In genomic region chr16:2039286-2040030, GRCh38 we compare ENCODE assay signal across 1 cellular context.
A peak's percentile ranks its signal among the peaks of the same experiment; 100 is the strongest.
TF ChIP-seq lines count a peak whose summit lies in the region.

No MANE protein-coding gene starts in this region.

TF ChIP-seq in HepG2, 621 proteins besides CTCF, POLR2A, EP300 and RAD21 (continued from another document and continues in another):
- TF ChIP-seq, protein P1, sequence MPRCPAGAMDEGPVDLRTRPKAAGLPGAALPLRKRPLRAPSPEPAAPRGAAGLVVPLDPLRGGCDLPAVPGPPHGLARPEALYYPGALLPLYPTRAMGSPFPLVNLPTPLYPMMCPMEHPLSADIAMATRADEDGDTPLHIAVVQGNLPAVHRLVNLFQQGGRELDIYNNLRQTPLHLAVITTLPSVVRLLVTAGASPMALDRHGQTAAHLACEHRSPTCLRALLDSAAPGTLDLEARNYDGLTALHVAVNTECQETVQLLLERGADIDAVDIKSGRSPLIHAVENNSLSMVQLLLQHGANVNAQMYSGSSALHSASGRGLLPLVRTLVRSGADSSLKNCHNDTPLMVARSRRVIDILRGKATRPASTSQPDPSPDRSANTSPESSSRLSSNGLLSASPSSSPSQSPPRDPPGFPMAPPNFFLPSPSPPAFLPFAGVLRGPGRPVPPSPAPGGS (CRISPR knock-in tag; IDR thresholded peaks at IDR 0.05): no peak
- TF ChIP-seq ZSCAN31 (CRISPR knock-in tag; IDR thresholded peaks at IDR 0.05; ENCODE audit: low read depth) (peak; percentile 61), ZNF678 (CRISPR knock-in tag; IDR thresholded peaks at IDR 0.05) (no peak), ZNF7 (CRISPR knock-in tag; IDR thresholded peaks at IDR 0.05) (no peak), U2AF2 (IDR thresholded peaks at IDR 0.05; ENCODE audit: low read depth, low read length) (no peak), ZNF879 (CRISPR knock-in tag; IDR thresholded peaks at IDR 0.05) (no peak), TBX2 (CRISPR knock-in tag; IDR thresholded peaks at IDR 0.05; ENCODE audit: borderline replicate concordance) (peak; percentile 91; the same call in 1 of the 2 replicates), ZNF143 (CRISPR knock-in tag; IDR thresholded peaks at IDR 0.05) (peak; percentile 46; the same call in 1 of the 2 replicates), ZFY (CRISPR knock-in tag; IDR thresholded peaks at IDR 0.05) (peak; percentile 38; the same call in 1 of the 2 replicates), ZNF564 (CRISPR knock-in tag; IDR thresholded peaks at IDR 0.05) (no peak), NONO (IDR thresholded peaks at IDR 0.05) (no peak), NONO (CRISPR knock-in tag; conservative IDR thresholded peaks at IDR 0.05) (peak; percentile 89), LCORL (IDR thresholded peaks at IDR 0.05) (no peak), LCORL (CRISPR knock-in tag; IDR thresholded peaks at IDR 0.05) (peak; percentile 96), CREB1 (IDR thresholded peaks at IDR 0.05) (no peak), CREB1 (CRISPR knock-in tag; IDR thresholded peaks at IDR 0.05) (no peak), ZSCAN22 (CRISPR knock-in tag; IDR thresholded peaks at IDR 0.05) (no peak), JUN (CRISPR knock-in tag; IDR thresholded peaks at IDR 0.05) (no peak), MAFF (IDR thresholded peaks at IDR 0.05; ENCODE audit: low read depth, low read length) (no peak), ARHGAP35 (CRISPR knock-in tag; IDR thresholded peaks at IDR 0.05; ENCODE audit: borderline replicate concordance) (peak; percentile 23; the same call in 1 of the 2 replicates), ZNF337 (CRISPR knock-in tag; IDR thresholded peaks at IDR 0.05; ENCODE audit: borderline replicate concordance, low read depth) (no peak), ZNF335 (CRISPR knock-in tag; IDR thresholded peaks at IDR 0.05) (0 out of 2 replicates have a peak, but pooled peaks have one; percentile 33), EZH2 (conservative IDR thresholded peaks at IDR 0.05; ENCODE audit: low read depth, low read length) (no peak), ATAD3A (CRISPR knock-in tag; IDR thresholded peaks at IDR 0.05) (no peak), ZFP36L1 (CRISPR knock-in tag; IDR thresholded peaks at IDR 0.05) (peak; percentile 84; the same call in 1 of the 2 replicates), SIX1 (CRISPR knock-in tag; IDR thresholded peaks at IDR 0.05; ENCODE audit: borderline replicate concordance) (no peak), ZMYM4 (CRISPR knock-in tag; IDR thresholded peaks at IDR 0.05) (peak; percentile 10; the same call in 1 of the 2 replicates), ZNF550 (CRISPR knock-in tag; IDR thresholded peaks at IDR 0.05; ENCODE audit: borderline replicate concordance) (no peak), BRF2 (CRISPR knock-in tag; IDR thresholded peaks at IDR 0.05) (peak; percentile 67; the same call in 1 of the 2 replicates), ZNF883 (CRISPR knock-in tag; IDR thresholded peaks at IDR 0.05; ENCODE audit: not compliant biosample characterization) (peak; percentile 4), AGO2 (optimal IDR thresholded peaks at IDR 0.05; ENCODE audit: low read depth, low read length) (peak; percentile 85), ZNF776 (CRISPR knock-in tag; IDR thresholded peaks at IDR 0.05) (no peak; the same call in 1 of the 2 replicates), SMAD1 (CRISPR knock-in tag; IDR thresholded peaks at IDR 0.05; ENCODE audit: borderline replicate concordance, low read depth) (0 out of 2 replicates have a peak, but pooled peaks have one; percentile 64), TMF1 (CRISPR knock-in tag; IDR thresholded peaks at IDR 0.05; ENCODE audit: low read depth) (no peak), GABPA (IDR thresholded peaks at IDR 0.05; ENCODE audit: low read depth, low read length) (no peak), GABPA (CRISPR knock-in tag; IDR thresholded peaks at IDR 0.05; ENCODE audit: low read depth) (peak; percentile 26; the same call in 1 of the 2 replicates), GRHL1 (CRISPR knock-in tag; conservative IDR thresholded peaks at IDR 0.05) (no peak), GMEB1 (CRISPR knock-in tag; IDR thresholded peaks at IDR 0.05; ENCODE audit: borderline replicate concordance) (peak; percentile 50; the same call in 1 of the 2 replicates), REL (CRISPR knock-in tag; conservative IDR thresholded peaks at IDR 0.05) (peak; percentile 60; the same call in 1 of the 2 replicates), DMAP1 (CRISPR knock-in tag; IDR thresholded peaks at IDR 0.05) (no peak; the same call in 1 of the 2 replicates), KMT2A (CRISPR knock-in tag; IDR thresholded peaks at IDR 0.05) (peak; percentile 8; the same call in 1 of the 2 replicates), RARA (CRISPR knock-in tag; IDR thresholded peaks at IDR 0.05) (peak; percentile 92), ZNF205 (CRISPR knock-in tag; IDR thresholded peaks at IDR 0.05) (no peak; the same call in 1 of the 2 replicates), ZNF331 (CRISPR knock-in tag; IDR thresholded peaks at IDR 0.05) (peak; percentile 21; the same call in 1 of the 2 replicates), NFE2L1 (CRISPR knock-in tag; IDR thresholded peaks at IDR 0.05; ENCODE audit: borderline replicate concordance) (no peak), CSRNP1 (CRISPR knock-in tag; IDR thresholded peaks at IDR 0.05) (no peak; the same call in none of the 2 replicates), RELA (CRISPR knock-in tag; IDR thresholded peaks at IDR 0.05) (no peak)
- TF ChIP-seq, protein P2, sequence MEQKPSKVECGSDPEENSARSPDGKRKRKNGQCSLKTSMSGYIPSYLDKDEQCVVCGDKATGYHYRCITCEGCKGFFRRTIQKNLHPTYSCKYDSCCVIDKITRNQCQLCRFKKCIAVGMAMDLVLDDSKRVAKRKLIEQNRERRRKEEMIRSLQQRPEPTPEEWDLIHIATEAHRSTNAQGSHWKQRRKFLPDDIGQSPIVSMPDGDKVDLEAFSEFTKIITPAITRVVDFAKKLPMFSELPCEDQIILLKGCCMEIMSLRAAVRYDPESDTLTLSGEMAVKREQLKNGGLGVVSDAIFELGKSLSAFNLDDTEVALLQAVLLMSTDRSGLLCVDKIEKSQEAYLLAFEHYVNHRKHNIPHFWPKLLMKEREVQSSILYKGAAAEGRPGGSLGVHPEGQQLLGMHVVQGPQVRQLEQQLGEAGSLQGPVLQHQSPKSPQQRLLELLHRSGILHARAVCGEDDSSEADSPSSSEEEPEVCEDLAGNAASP (CRISPR knock-in tag; IDR thresholded peaks at IDR 0.05; ENCODE audit: borderline replicate concordance): peak; percentile 65; the same call in 1 of the 2 replicates
- TF ChIP-seq, protein P3, sequence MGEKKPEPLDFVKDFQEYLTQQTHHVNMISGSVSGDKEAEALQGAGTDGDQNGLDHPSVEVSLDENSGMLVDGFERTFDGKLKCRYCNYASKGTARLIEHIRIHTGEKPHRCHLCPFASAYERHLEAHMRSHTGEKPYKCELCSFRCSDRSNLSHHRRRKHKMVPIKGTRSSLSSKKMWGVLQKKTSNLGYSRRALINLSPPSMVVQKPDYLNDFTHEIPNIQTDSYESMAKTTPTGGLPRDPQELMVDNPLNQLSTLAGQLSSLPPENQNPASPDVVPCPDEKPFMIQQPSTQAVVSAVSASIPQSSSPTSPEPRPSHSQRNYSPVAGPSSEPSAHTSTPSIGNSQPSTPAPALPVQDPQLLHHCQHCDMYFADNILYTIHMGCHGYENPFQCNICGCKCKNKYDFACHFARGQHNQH (CRISPR knock-in tag; IDR thresholded peaks at IDR 0.05): peak; percentile 47
- TF ChIP-seq, protein P4, sequence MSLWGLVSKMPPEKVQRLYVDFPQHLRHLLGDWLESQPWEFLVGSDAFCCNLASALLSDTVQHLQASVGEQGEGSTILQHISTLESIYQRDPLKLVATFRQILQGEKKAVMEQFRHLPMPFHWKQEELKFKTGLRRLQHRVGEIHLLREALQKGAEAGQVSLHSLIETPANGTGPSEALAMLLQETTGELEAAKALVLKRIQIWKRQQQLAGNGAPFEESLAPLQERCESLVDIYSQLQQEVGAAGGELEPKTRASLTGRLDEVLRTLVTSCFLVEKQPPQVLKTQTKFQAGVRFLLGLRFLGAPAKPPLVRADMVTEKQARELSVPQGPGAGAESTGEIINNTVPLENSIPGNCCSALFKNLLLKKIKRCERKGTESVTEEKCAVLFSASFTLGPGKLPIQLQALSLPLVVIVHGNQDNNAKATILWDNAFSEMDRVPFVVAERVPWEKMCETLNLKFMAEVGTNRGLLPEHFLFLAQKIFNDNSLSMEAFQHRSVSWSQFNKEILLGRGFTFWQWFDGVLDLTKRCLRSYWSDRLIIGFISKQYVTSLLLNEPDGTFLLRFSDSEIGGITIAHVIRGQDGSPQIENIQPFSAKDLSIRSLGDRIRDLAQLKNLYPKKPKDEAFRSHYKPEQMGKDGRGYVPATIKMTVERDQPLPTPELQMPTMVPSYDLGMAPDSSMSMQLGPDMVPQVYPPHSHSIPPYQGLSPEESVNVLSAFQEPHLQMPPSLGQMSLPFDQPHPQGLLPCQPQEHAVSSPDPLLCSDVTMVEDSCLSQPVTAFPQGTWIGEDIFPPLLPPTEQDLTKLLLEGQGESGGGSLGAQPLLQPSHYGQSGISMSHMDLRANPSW (CRISPR knock-in tag; IDR thresholded peaks at IDR 0.05; ENCODE audit: borderline replicate concordance): peak; percentile 51; the same call in 1 of the 2 replicates
- TF ChIP-seq, protein P5, sequence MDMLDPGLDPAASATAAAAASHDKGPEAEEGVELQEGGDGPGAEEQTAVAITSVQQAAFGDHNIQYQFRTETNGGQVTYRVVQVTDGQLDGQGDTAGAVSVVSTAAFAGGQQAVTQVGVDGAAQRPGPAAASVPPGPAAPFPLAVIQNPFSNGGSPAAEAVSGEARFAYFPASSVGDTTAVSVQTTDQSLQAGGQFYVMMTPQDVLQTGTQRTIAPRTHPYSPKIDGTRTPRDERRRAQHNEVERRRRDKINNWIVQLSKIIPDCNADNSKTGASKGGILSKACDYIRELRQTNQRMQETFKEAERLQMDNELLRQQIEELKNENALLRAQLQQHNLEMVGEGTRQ (IDR thresholded peaks at IDR 0.05; ENCODE audit: low read depth, low read length): no peak
- TF ChIP-seq, protein P5 (CRISPR knock-in tag; IDR thresholded peaks at IDR 0.05; ENCODE audit: borderline replicate concordance): no peak
- TF ChIP-seq, protein P6, sequence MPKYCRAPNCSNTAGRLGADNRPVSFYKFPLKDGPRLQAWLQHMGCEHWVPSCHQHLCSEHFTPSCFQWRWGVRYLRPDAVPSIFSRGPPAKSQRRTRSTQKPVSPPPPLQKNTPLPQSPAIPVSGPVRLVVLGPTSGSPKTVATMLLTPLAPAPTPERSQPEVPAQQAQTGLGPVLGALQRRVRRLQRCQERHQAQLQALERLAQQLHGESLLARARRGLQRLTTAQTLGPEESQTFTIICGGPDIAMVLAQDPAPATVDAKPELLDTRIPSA (CRISPR knock-in tag; IDR thresholded peaks at IDR 0.05; ENCODE audit: borderline replicate concordance): peak; percentile 64; the same call in 1 of the 2 replicates
- TF ChIP-seq, protein P7, sequence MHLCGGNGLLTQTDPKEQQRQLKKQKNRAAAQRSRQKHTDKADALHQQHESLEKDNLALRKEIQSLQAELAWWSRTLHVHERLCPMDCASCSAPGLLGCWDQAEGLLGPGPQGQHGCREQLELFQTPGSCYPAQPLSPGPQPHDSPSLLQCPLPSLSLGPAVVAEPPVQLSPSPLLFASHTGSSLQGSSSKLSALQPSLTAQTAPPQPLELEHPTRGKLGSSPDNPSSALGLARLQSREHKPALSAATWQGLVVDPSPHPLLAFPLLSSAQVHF (CRISPR knock-in tag; IDR thresholded peaks at IDR 0.05): no peak
